In genomic region chr22:46122511-46122971, GRCh38 we compare ENCODE assay signal across 8 cellular contexts. TPM values are rescaled to one million over a fixed set of nuclear protein-coding genes. Genes with fewer than 3 reads are reported as not detected.
DNase-seq lines count a peak whose midpoint lies in the region; ATAC-seq and TF ChIP-seq lines count a peak whose summit lies in the region.

No MANE protein-coding gene starts in this region.

- ATAC-seq in left lobe of liver (peak; percentile 59), HG02970 (IDR thresholded peaks at IDR 0.05; ENCODE audit: low FRiP score, unreplicated experiment) (no peak), HG02571 (IDR thresholded peaks at IDR 0.05; ENCODE audit: unreplicated experiment) (no peak)

- peak overlapping the region; percentile 85 for H3K4me2 ChIP-seq in MM.1S (ENCODE audit: low read depth, low read length)

- DNase-seq in Daoy (ENCODE audit: low read depth) (peak; percentile 71), MM.1S (peak; percentile 67), left lobe of liver (ENCODE audit: low spot score) (peak; percentile 76)
- peak; percentile 57 for DNase-seq in activated CD4-positive, alpha-beta T cell treated with anti-CD3 and anti-CD28 coated beads for 1 hour
- DNase-seq in central memory CD4-positive, alpha-beta T cell = peak; percentile 50
- peak; percentile 34 to 70 (median 34) for DNase-seq in stimulated activated CD4-positive, alpha-beta T cell treated with anti-CD3 and anti-CD28 coated beads, TNF-alpha, amount 100 ng/mL, for 1 hour (ENCODE audit: low read depth in 3 of 3, low spot score in 1 of 3)

- H3K4me3 ChIP-seq in MM.1S (ENCODE audit: low read length) = peak overlapping the region; percentile 27; the same call in 1 of the 2 replicates

- no peaks in the 10 kb centered on the region for H3K36me3 ChIP-seq in MM.1S (replicated peaks; ENCODE audit: insufficient read depth, low read length)

- H3K4me1 ChIP-seq in MM.1S (ENCODE audit: low read length) = no peaks in the 10 kb centered on the region

- no peak overlapping the region for H3K27ac ChIP-seq in MM.1S (ENCODE audit: low read length)

- peak overlapping the region; percentile 83 for H2AFZ ChIP-seq in MM.1S (ENCODE audit: low read length)

- H3K9me2 ChIP-seq in MM.1S (replicated peaks; ENCODE audit: insufficient read depth, low read length) = no peaks in the 10 kb centered on the region

- no peaks in the 10 kb centered on the region for H4K20me1 ChIP-seq in MM.1S (ENCODE audit: insufficient read depth, low read length)

- H3K9me3 ChIP-seq in MM.1S (replicated peaks; ENCODE audit: insufficient read depth, low read length) = no peaks in the 10 kb centered on the region

- no peak overlapping the region for H3K9ac ChIP-seq in MM.1S (ENCODE audit: low read length)

- no peaks in the 10 kb centered on the region for H3K79me2 ChIP-seq in MM.1S (ENCODE audit: low read length)

- peaks cover 23% of the 10 kb centered on the region for H3K27me3 ChIP-seq in MM.1S (replicated peaks; ENCODE audit: insufficient read depth, low read length)

- H3F3A ChIP-seq in MM.1S (ENCODE audit: insufficient read depth, low read length) = no peaks in the 10 kb centered on the region

- TF ChIP-seq CTCF in MM.1S (IDR thresholded peaks at IDR 0.05; ENCODE audit: low read length) = peak; percentile 89

RNA-seq across cellular contexts. Expression of gene PPARA, which starts 27.8 kb away (rescaled TPM):
- total RNA-seq in Daoy (2014; rRNA removed; shearing (Covaris generic)) = 1.3 and 1.7 TPM in 2 replicates
- 122 TPM for total RNA-seq in left lobe of liver

Comparison
In these comparisons a context has a peak if more than half of its experiments do, and no peak if none do; other contexts are left out.
1. RNA of gene PPARA, which starts 27.8 kb away (total RNA-seq): 122 TPM in left lobe of liver (single experiment); 1.3 to 1.7 TPM in Daoy; every median in the first group is over 10 times any median in the second.
2. Peak in every context shown above with its lines, with median percentiles within 50 percentile points of each other: DNase-seq.